ENCODE assay signal across 17 cellular contexts in genomic region chr11:102177126-102177525, GRCh38.
DNase-seq lines count a peak whose midpoint lies in the region; ATAC-seq and TF ChIP-seq lines count a peak whose summit lies in the region.
"Had no signal": no experiment of that assay in that cellular context is flagged by ENCODE, and none has a peak within 500 bp of the region (broad histone marks: within the 10 kb centered on the region; RNA-seq: fewer than 3 reads in every experiment).

No MANE protein-coding gene starts in this region.

- H3K27ac ChIP-seq in RWPE2 (ENCODE audit: poor library complexity, severe bottlenecking) (peak overlapping the region; percentile 84), smooth muscle cell (ENCODE audit: low read depth) (peak overlapping the region; percentile 85)
- H3K27ac ChIP-seq: parathyroid adenoma, SJCRH30 had no signal

- no peak overlapping the region for H3K9ac ChIP-seq in smooth muscle cell (ENCODE audit: low read depth)
- H3K9ac ChIP-seq: parathyroid adenoma had no signal

- no peak overlapping the region for H2AFZ ChIP-seq in smooth muscle cell (ENCODE audit: low read depth)
- H2AFZ ChIP-seq: parathyroid adenoma had no signal

- H3K4me3 ChIP-seq in RWPE2 (ENCODE audit: severe bottlenecking) (no peak overlapping the region), fibroblast of mammary gland (ENCODE audit: control insufficient read depth, low read depth, low read length) (no peak overlapping the region), smooth muscle cell (no peak overlapping the region)
- H3K4me3 ChIP-seq: mucosa of descending colon, SJCRH30 had no signal

- no peaks in the 10 kb centered on the region for H3K36me3 Mint-ChIP-seq in activated T-cell treated with anti-CD3 and anti-CD28 coated beads, Interleukin-2, amount 50 U/mL, for 72 hours (ENCODE audit: insufficient read depth in 2 of 2)
- H3K36me3 Mint-ChIP-seq: activated naive CD8-positive, alpha-beta T cell had no signal

- H3K4me1 ChIP-seq in RWPE2 (ENCODE audit: insufficient read depth, poor library complexity, severe bottlenecking): peaks cover 24% of the 10 kb centered on the region
- H3K4me1 ChIP-seq in smooth muscle cell (ENCODE audit: low read depth): no peaks in the 10 kb centered on the region
- H3K4me1 ChIP-seq: parathyroid adenoma, SJCRH30 had no signal

- H3K27me3 ChIP-seq in RWPE2 (ENCODE audit: insufficient read depth, poor library complexity, severe bottlenecking): no peaks in the 10 kb centered on the region
- no peaks in the 10 kb centered on the region for H3K27me3 ChIP-seq in smooth muscle cell (ENCODE audit: low read depth)
- H3K27me3 ChIP-seq: SJCRH30 had no signal

- peaks cover 83% of the 10 kb centered on the region for H3K79me2 ChIP-seq in smooth muscle cell (ENCODE audit: low read depth)

- H3K9me3 ChIP-seq in RWPE2 (ENCODE audit: severe bottlenecking): no peaks in the 10 kb centered on the region
- no peaks in the 10 kb centered on the region for H3K9me3 ChIP-seq in smooth muscle cell (replicated peaks; ENCODE audit: low read depth)
- H3K9me3 ChIP-seq: mucosa of descending colon, SJCRH30 had no signal

- peaks cover 29% of the 10 kb centered on the region for H3F3A ChIP-seq in smooth muscle cell (ENCODE audit: low read depth)

- TF ChIP-seq CTCF in RWPE2 (IDR thresholded peaks at IDR 0.05; ENCODE audit: poor library complexity, severe bottlenecking) (no peak), fibroblast of mammary gland (conservative IDR thresholded peaks at IDR 0.05; ENCODE audit: control insufficient read depth, insufficient read depth, low read depth, low read length) (no peak), smooth muscle cell (IDR thresholded peaks at IDR 0.05; ENCODE audit: borderline replicate concordance, insufficient read depth, poor library complexity, severe bottlenecking) (no peak)

- H3K9me3 Mint-ChIP-seq in activated T-cell treated with anti-CD3 and anti-CD28 coated beads, Interleukin-2, amount 50 U/mL, for 72 hours: no peaks in the 10 kb centered on the region

- H3K27ac Mint-ChIP-seq in activated T-cell treated with anti-CD3 and anti-CD28 coated beads, Interleukin-2, amount 50 U/mL, for 72 hours: no peak overlapping the region
- H3K27ac Mint-ChIP-seq: activated CD4-positive, alpha-beta T cell treated with anti-CD3 and anti-CD28 coated beads, Interleukin-2, amount 10 ng/mL, durations not matched to agents 24 days and 14 days; activated naive CD8-positive, alpha-beta T cell had no signal

- H3K4me2 ChIP-seq in smooth muscle cell: no peak overlapping the region

- ATAC-seq in RWPE2 (ENCODE audit: low read depth): no peak
- no peak for ATAC-seq in activated T-cell treated with anti-CD3 and anti-CD28 coated beads, Interleukin-2, amount 50 U/mL, for 72 hours (replicated peaks in 1 of 2)

- H3K4me1 Mint-ChIP-seq in activated T-cell treated with anti-CD3 and anti-CD28 coated beads, Interleukin-2, amount 50 U/mL, for 72 hours (ENCODE audit: low read depth): no peaks in the 10 kb centered on the region
- H3K4me1 Mint-ChIP-seq: activated CD4-positive, alpha-beta T cell treated with anti-CD3 and anti-CD28 coated beads, Interleukin-2, amount 10 ng/mL, durations not matched to agents 24 days and 14 days had no signal

- H4K20me1 ChIP-seq in smooth muscle cell (ENCODE audit: low read depth): peaks cover 26% of the 10 kb centered on the region

- WGBS in smooth muscle cell (ENCODE audit: low lambda C conversion rate): 95% methylated on average over 2 of the region's 2 CpGs

- DNase-seq in EH (ENCODE audit: low read depth): peak; percentile 31
- no peak for DNase-seq in RWPE2 (ENCODE audit: low spot score)
- DNase-seq in fibroblast of mammary gland (ENCODE audit: low read depth): peak; percentile 47
- no peak for DNase-seq in smooth muscle cell (lab: John Stamatoyannopoulos, UW; ENCODE audit: unreplicated experiment)
- DNase-seq in activated CD8-positive, alpha-beta memory T cell treated with anti-CD3 and anti-CD28 coated beads, Interleukin-2, amount 50 U/mL, for 48 hours: no peak
- DNase-seq in activated T-cell treated with anti-CD3 and anti-CD28 coated beads, Interleukin-2, amount 50 U/mL, for 72 hours: no peak
- no peak for DNase-seq in NCI-H146 (lab: John Stamatoyannopoulos, UW)
- no peak for DNase-seq in SW480 (ENCODE audit: low spot score)
- DNase-seq: activated CD4-positive, alpha-beta T cell treated with anti-CD3 and anti-CD28 coated beads, Interleukin-2, amount 10 ng/mL, durations not matched to agents 24 days and 14 days; kidney glomerular epithelial cell; mucosa of descending colon; NCI-H1105; NCI-H2227 treated with DMSO at 0.1 percent for 48 hours; SJCRH30; stimulated activated naive CD4-positive, alpha-beta T cell treated with Interleukin-2 at 50 U/mL for 16 hours had no signal

- H3K27me3 Mint-ChIP-seq in activated T-cell treated with anti-CD3 and anti-CD28 coated beads, Interleukin-2, amount 50 U/mL, for 72 hours (ENCODE audit: low read depth): peaks cover 17% of the 10 kb centered on the region
- H3K27me3 Mint-ChIP-seq: activated CD4-positive, alpha-beta T cell treated with anti-CD3 and anti-CD28 coated beads, Interleukin-2, amount 10 ng/mL, durations not matched to agents 24 days and 14 days had no signal

- peaks cover 47% of the 10 kb centered on the region for H3K36me3 ChIP-seq in RWPE2 (ENCODE audit: low read depth)
- peaks cover 12% of the 10 kb centered on the region for H3K36me3 ChIP-seq in smooth muscle cell (ENCODE audit: low read depth)
- H3K36me3 ChIP-seq: SJCRH30 had no signal

- no peak overlapping the region for H3K4me3 Mint-ChIP-seq in activated T-cell treated with anti-CD3 and anti-CD28 coated beads, Interleukin-2, amount 50 U/mL, for 72 hours
- H3K4me3 Mint-ChIP-seq: activated CD4-positive, alpha-beta T cell treated with anti-CD3 and anti-CD28 coated beads, Interleukin-2, amount 10 ng/mL, durations not matched to agents 24 days and 14 days; activated naive CD8-positive, alpha-beta T cell had no signal

Comparison
In these comparisons a context has a peak if more than half of its experiments do, and no peak if none do; other contexts are left out.
1. DNase-seq: peak in EH (single experiment) and fibroblast of mammary gland (single experiment); none in RWPE2 (single experiment), smooth muscle cell (single experiment), activated CD8-positive, alpha-beta memory T cell treated with anti-CD3 and anti-CD28 coated beads, Interleukin-2, amount 50 U/mL, for 48 hours (single experiment), activated T-cell treated with anti-CD3 and anti-CD28 coated beads, Interleukin-2, amount 50 U/mL, for 72 hours (0 of 2), NCI-H146 (single experiment) and SW480 (single experiment).